Comparison of ENCODE assay signal across 26 cellular contexts in genomic region chr16:85180047-85180878, GRCh38.
"Had no signal": no experiment of that assay in that cellular context is flagged by ENCODE, and none has a peak within 500 bp of the region (broad histone marks: within the 10 kb centered on the region; RNA-seq: fewer than 3 reads in every experiment).

No MANE protein-coding gene starts in this region.

- DNase-seq: activated B cell treated with CpG ODN at 0.5 μM for 24 hours; activated CD4-positive, alpha-beta T cell treated with anti-CD3 and anti-CD28 coated beads for 1 hour; activated CD4-positive, alpha-beta T cell treated with anti-CD3 and anti-CD28 coated beads, Interleukin-2, amount 10 ng/mL, durations not matched to agents 24 days and 14 days; activated CD4-positive, alpha-beta T cell treated with anti-CD3 and anti-CD28 coated beads, Interleukin-2, amount 50 U/mL, for 48 hours; activated CD8-positive, alpha-beta memory T cell treated with anti-CD3 and anti-CD28 coated beads, Interleukin-2, amount 10 ng/mL, durations not matched to agents 7 days and 5 days; activated effector memory CD4-positive, alpha-beta T cell treated with anti-CD3 and anti-CD28 coated beads, Interleukin-2, amount 50 U/mL, for 16 hours; activated naive CD4-positive, alpha-beta T cell treated with Interleukin-2 at 50 U/mL for 16 hours; activated naive CD8-positive, alpha-beta T cell treated with anti-CD3 and anti-CD28 coated beads, Interleukin-2, amount 50 U/mL, for 24 hours; activated T-cell treated with anti-CD3 and anti-CD28 coated beads, Interleukin-2, amount 50 U/mL, for 4 hours; amygdala; NCI-H1092; NCI-H1417; NCI-H1694; NCI-H2029; NCI-H2107; NCI-H2171 treated with DMSO at 0.1 percent for 48 hours; NCI-H226; NCI-H526; NCI-H774; T-cell; T-helper 2 cell; T1000 had no signal

- H3K4me2 ChIP-seq: KMS-11 had no signal

- H3K9ac ChIP-seq: KMS-11 had no signal

- H3K27ac ChIP-seq: KMS-11 had no signal

- ATAC-seq: activated CD8-positive, alpha-beta memory T cell treated with anti-CD3 and anti-CD28 coated beads, Interleukin-2, amount 10 ng/mL, durations not matched to agents 7 days and 5 days; activated naive CD4-positive, alpha-beta T cell treated with anti-CD3 and anti-CD28 coated beads, Interleukin-2, amount 50 U/mL, for 72 hours; activated naive CD8-positive, alpha-beta T cell treated with anti-CD3 and anti-CD28 coated beads, Interleukin-2, amount 50 U/mL, for 24 hours; activated T-cell treated with anti-CD3 and anti-CD28 coated beads, Interleukin-2, amount 50 U/mL, for 4 hours; T-cell had no signal

- FAIRE-seq: astrocyte, TTC549 had no signal
